1 cellular context compared by ENCODE assay signal in genomic region chr1:169363046-169363756, GRCh38.
A peak's percentile ranks its signal among the peaks of the same experiment; 100 is the strongest.
TF ChIP-seq lines count a peak whose summit lies in the region.

No MANE protein-coding gene starts in this region.

TF ChIP-seq in GM12878, 131 proteins besides CTCF, POLR2A, EP300 and RAD21 (continued from another document):
- TF ChIP-seq NKRF (conservative IDR thresholded peaks at IDR 0.05): no peak
- peak; percentile 82 for TF ChIP-seq ATF7 (IDR thresholded peaks at IDR 0.05; ENCODE audit: low read depth)
- TF ChIP-seq RBBP5 (conservative IDR thresholded peaks at IDR 0.05): no peak
- TF ChIP-seq CREM (IDR thresholded peaks at IDR 0.05; ENCODE audit: low read depth): peak; percentile 72; the same call in 1 of the 2 replicates
- TF ChIP-seq ZBTB11 (CRISPR knock-in tag; IDR thresholded peaks at IDR 0.05): no peak
- TF ChIP-seq PRDM15 (CRISPR knock-in tag; IDR thresholded peaks at IDR 0.05): no peak
- TF ChIP-seq ZBTB4 (CRISPR knock-in tag; IDR thresholded peaks at IDR 0.05): no peak
- TF ChIP-seq BCL11A (IDR thresholded peaks at IDR 0.05; ENCODE audit: low read depth, low read length): peak; percentile 73
- no peak for TF ChIP-seq ZNF384 (IDR thresholded peaks at IDR 0.05; ENCODE audit: borderline replicate concordance, low read depth, low read length)
- peak; percentile 55; the same call in 1 of the 2 replicates for TF ChIP-seq EED (IDR thresholded peaks at IDR 0.05; ENCODE audit: low read depth)
- TF ChIP-seq RCOR1 (conservative IDR thresholded peaks at IDR 0.05; ENCODE audit: low read depth, low read length): no peak
- TF ChIP-seq GABPA (IDR thresholded peaks at IDR 0.05; ENCODE audit: low read depth): 0 out of 2 replicates have a peak, but pooled peaks have one; percentile 39
- no peak for TF ChIP-seq SUZ12 (IDR thresholded peaks at IDR 0.05; ENCODE audit: unreplicated experiment)
- TF ChIP-seq CHD4 (IDR thresholded peaks at IDR 0.05): no peak
- no peak for TF ChIP-seq SMAD5 (IDR thresholded peaks at IDR 0.05; ENCODE audit: low read depth)
- TF ChIP-seq MEF2A (IDR thresholded peaks at IDR 0.05; ENCODE audit: insufficient read depth, low read depth, low read length): peak; percentile 56; the same call in 1 of the 2 replicates
- peak; percentile 66; the same call in 1 of the 2 replicates for TF ChIP-seq PAX5 (IDR thresholded peaks at IDR 0.05; ENCODE audit: borderline replicate concordance, low read depth, low read length)
- no peak for TF ChIP-seq TCF12 (IDR thresholded peaks at IDR 0.05; ENCODE audit: low read depth, low read length)
- no peak for TF ChIP-seq ZNF24 (IDR thresholded peaks at IDR 0.05)
- no peak for TF ChIP-seq NR2C2 (IDR thresholded peaks at IDR 0.05; ENCODE audit: borderline replicate concordance, control insufficient read depth, insufficient read length, low read depth)
- TF ChIP-seq MXI1 (IDR thresholded peaks at IDR 0.05; ENCODE audit: low read depth, low read length): no peak
- no peak for TF ChIP-seq ZBED1 (IDR thresholded peaks at IDR 0.05; ENCODE audit: borderline replicate concordance)
- TF ChIP-seq TARDBP (IDR thresholded peaks at IDR 0.05; ENCODE audit: borderline replicate concordance): no peak
- TF ChIP-seq TCF7 (IDR thresholded peaks at IDR 0.05; ENCODE audit: borderline replicate concordance): no peak
- no peak for TF ChIP-seq USF2 (IDR thresholded peaks at IDR 0.05; ENCODE audit: borderline replicate concordance, low read depth, low read length)
- TF ChIP-seq TBL1XR1 (IDR thresholded peaks at IDR 0.05; ENCODE audit: low read depth, low read length): 0 out of 2 replicates have a peak, but pooled peaks have one; percentile 16
- TF ChIP-seq SMAD1 (IDR thresholded peaks at IDR 0.05; ENCODE audit: low read depth, partially characterized antibody): no peak
- TF ChIP-seq CHD2 (IDR thresholded peaks at IDR 0.05; ENCODE audit: borderline replicate concordance, low read depth, low read length): no peak
- TF ChIP-seq IRF4 (IDR thresholded peaks at IDR 0.05; ENCODE audit: low read depth, low read length): peak; percentile 55; the same call in 1 of the 2 replicates
